ENCODE assay signal across 17 cellular contexts in genomic region chr4:119068529-119068962, GRCh38.
DNase-seq lines count a peak whose midpoint lies in the region; ATAC-seq, FAIRE-seq and TF ChIP-seq lines count a peak whose summit lies in the region.
"Had no signal": no experiment of that assay in that cellular context is flagged by ENCODE, and none has a peak within 500 bp of the region (broad histone marks: within the 10 kb centered on the region; RNA-seq: fewer than 3 reads in every experiment).

No MANE protein-coding gene starts in this region.

- H3K27me3 ChIP-seq in endodermal cell (ENCODE audit: control insufficient read depth, insufficient read depth, low read length, poor library complexity, severe bottlenecking) (no peaks in the 10 kb centered on the region), neural progenitor cell (peaks cover 10% of the 10 kb centered on the region)

- no peak overlapping the region for H3K27ac ChIP-seq in endodermal cell (ENCODE audit: low read depth, low read length)
- no peak overlapping the region for H3K27ac ChIP-seq in neural progenitor cell

- H3K36me3 Mint-ChIP-seq in endodermal cell (ENCODE audit: low read depth) (peaks cover 1% of the 10 kb centered on the region), neural progenitor cell (peaks cover 2% of the 10 kb centered on the region)

- H3K4me1 Mint-ChIP-seq in endodermal cell (peaks cover 11% of the 10 kb centered on the region), neural progenitor cell (peaks cover 10% of the 10 kb centered on the region)
- H3K4me1 Mint-ChIP-seq: naive B cell had no signal

- no peak for ATAC-seq in stimulated activated naive CD8-positive, alpha-beta T cell treated with anti-CD3 and anti-CD28 coated beads, Interleukin-15, Interleukin-2, amounts not matched to agents 100 U/mL and 50 U/mL, for 24 hours
- no peak for ATAC-seq in GM21515 (IDR thresholded peaks at IDR 0.05; ENCODE audit: unreplicated experiment)

- no peak overlapping the region for H3K9ac ChIP-seq in endodermal cell (ENCODE audit: extremely low read depth, low read length, poor library complexity, severe bottlenecking)
- H3K9ac ChIP-seq in neural progenitor cell = no peak overlapping the region

- DNase-seq in COLO829 (ENCODE audit: low spot score) (peak; percentile 82), M059J (ENCODE audit: low read depth) (peak; percentile 77), endodermal cell (no peak), neural progenitor cell (ENCODE audit: low spot score) (no peak), retina (no peak), H54 (ENCODE audit: insufficient read length, low spot score) (no peak)
- no peak for DNase-seq in stimulated activated naive CD8-positive, alpha-beta T cell treated with anti-CD3 and anti-CD28 coated beads, Interleukin-15, Interleukin-2, amounts not matched to agents 100 U/mL and 50 U/mL, for 24 hours
- DNase-seq: activated CD4-positive, alpha-beta T cell treated with anti-CD3 and anti-CD28 coated beads, Interleukin-2, amount 50 U/mL, for 48 hours; activated gamma-delta T cell; AML-193; caudate nucleus; naive B cell; NCI-H2107; T-helper 1 cell had no signal

- TF ChIP-seq CTCF in endodermal cell (conservative IDR thresholded peaks at IDR 0.05) = no peak
- no peak for TF ChIP-seq CTCF in neural progenitor cell (IDR thresholded peaks at IDR 0.05)

- H3K4me3 Mint-ChIP-seq in endodermal cell (peak overlapping the region; percentile 64), neural progenitor cell (peak overlapping the region; percentile 78)
- H3K4me3 Mint-ChIP-seq: naive B cell had no signal

- TF ChIP-seq POLR2A in H54 (IDR thresholded peaks at IDR 0.05; ENCODE audit: low read depth, low read length) = no peak

- no peak overlapping the region for H3K4me2 ChIP-seq in neural progenitor cell

- H3K27me3 Mint-ChIP-seq in endodermal cell (ENCODE audit: insufficient read depth) = peaks cover 3% of the 10 kb centered on the region
- H3K27me3 Mint-ChIP-seq in neural progenitor cell (ENCODE audit: insufficient read depth, low read depth) = no peaks in the 10 kb centered on the region

- H3K27ac Mint-ChIP-seq in endodermal cell (peak overlapping the region; percentile 96), neural progenitor cell (no peak overlapping the region)
- H3K27ac Mint-ChIP-seq: naive B cell had no signal

- H3K4me1 ChIP-seq in endodermal cell (ENCODE audit: control insufficient read depth, insufficient read depth, low read length) (no peaks in the 10 kb centered on the region), neural progenitor cell (peaks cover 6% of the 10 kb centered on the region)

- no peaks in the 10 kb centered on the region for H3F3A ChIP-seq in neural progenitor cell (ENCODE audit: low read depth)

- H2AFZ ChIP-seq in neural progenitor cell (replicated peaks) = no peak overlapping the region

- FAIRE-seq in H54 (lab: Jason Lieb, UNC) = no peak
- FAIRE-seq: G401.6, islet of Langerhans had no signal

- peaks cover 54% of the 10 kb centered on the region for H3K9me3 Mint-ChIP-seq in endodermal cell
- peaks cover 19% of the 10 kb centered on the region for H3K9me3 Mint-ChIP-seq in neural progenitor cell

- peaks cover 24% of the 10 kb centered on the region for H3K9me3 ChIP-seq in endodermal cell (ENCODE audit: control insufficient read depth, low read length)
- peaks cover 4% of the 10 kb centered on the region for H3K9me3 ChIP-seq in neural progenitor cell (ENCODE audit: low read depth)

- 81% methylated on average over 3 of the region's 3 CpGs; no CpG with 5 or more reads in 1 of the 2 experiments for WGBS in endodermal cell (ENCODE audit: insufficient coverage in 1 of 2, insufficient read length in 1 of 2), 2 experiments

- no peaks in the 10 kb centered on the region for H3K36me3 ChIP-seq in endodermal cell (ENCODE audit: control insufficient read depth, insufficient read depth, low read length)
- H3K36me3 ChIP-seq in neural progenitor cell = no peaks in the 10 kb centered on the region

- H3K4me3 ChIP-seq in endodermal cell (ENCODE audit: low read length) = no peak overlapping the region
- no peak overlapping the region for H3K4me3 ChIP-seq in neural progenitor cell

- no peaks in the 10 kb centered on the region for H3K79me2 ChIP-seq in neural progenitor cell (ENCODE audit: low read depth)

- H4K20me1 ChIP-seq in neural progenitor cell (ENCODE audit: low read depth) = no peaks in the 10 kb centered on the region

Comparison
In these comparisons a context has a peak if more than half of its experiments do, and no peak if none do; other contexts are left out.
1. DNase-seq: peak in COLO829 (single experiment) and M059J (single experiment); none in endodermal cell (single experiment), neural progenitor cell (single experiment), retina (single experiment), stimulated activated naive CD8-positive, alpha-beta T cell treated with anti-CD3 and anti-CD28 coated beads, Interleukin-15, Interleukin-2, amounts not matched to agents 100 U/mL and 50 U/mL, for 24 hours (single experiment) and H54 (single experiment).